Comparison of ENCODE assay signal across 29 cellular contexts in genomic region chr11:128741928-128742327, GRCh38. TPM values are rescaled to one million over a fixed set of nuclear protein-coding genes. Genes with fewer than 3 reads are reported as not detected.
DNase-seq lines count a peak whose midpoint lies in the region; ATAC-seq, FAIRE-seq and TF ChIP-seq lines count a peak whose summit lies in the region.
"Had no signal": no experiment of that assay in that cellular context is flagged by ENCODE, and none has a peak within 500 bp of the region (broad histone marks: within the 10 kb centered on the region; RNA-seq: fewer than 3 reads in every experiment).

No MANE protein-coding gene starts in this region.

- FAIRE-seq in GM12891 (lab: Jason Lieb, UNC): peak; percentile 33
- FAIRE-seq: D721Med, islet of Langerhans, pancreas had no signal

- no peaks in the 10 kb centered on the region for H3K9me2 ChIP-seq in hepatocyte (replicated peaks; ENCODE audit: insufficient read depth)

- DNase-seq in activated T-cell treated with anti-CD3 and anti-CD28 coated beads, Interleukin-2, amount 50 U/mL, for 24 hours: no peak
- no peak for DNase-seq in activated T-cell treated with anti-CD3 and anti-CD28 coated beads, Interleukin-2, amount 50 U/mL, for 48 hours
- no peak for DNase-seq in GM12891 (ENCODE audit: insufficient read length, low spot score)
- DNase-seq in central memory CD8-positive, alpha-beta T cell (ENCODE audit: low spot score in 2 of 2): no peak
- DNase-seq in spleen: no peak
- no peak for DNase-seq in middle frontal gyrus (ENCODE audit: extremely low spot score, low spot score)
- DNase-seq in MCF 10A (ENCODE audit: unreplicated experiment): no peak
- DNase-seq in hepatocyte (ENCODE audit: low spot score): no peak
- DNase-seq: activated CD4-positive, alpha-beta T cell treated with anti-CD3 and anti-CD28 coated beads, Interleukin-2, amount 50 U/mL, for 48 hours; activated CD8-positive, alpha-beta memory T cell treated with anti-CD3 and anti-CD28 coated beads, Interleukin-2, amount 50 U/mL, for 4 hours; central memory CD4-positive, alpha-beta T cell; dorsolateral prefrontal cortex; H7; Kasumi-1; left ventricle myocardium inferior; MV-4-11; NCI-H1694; pancreas; SHP77 treated with DMSO at 0.1 percent for 48 hours; stimulated activated CD4-positive, alpha-beta T cell treated with anti-CD3 and anti-CD28 coated beads, Interleukin-2, amount 100 ng/mL, for 24 hours; transverse colon had no signal

- WGBS in spleen, 5 donors: 45 to 68% (median 56%) methylated on average over 5 of the region's 5 CpGs
- 79% methylated on average over 5 of the region's 5 CpGs for whole genome bisulfite sequencing in hepatocyte (ENCODE audit: low lambda C conversion rate, missing lambda C conversion rate)

- peaks cover 0 to 61% (median 4%) of the 10 kb centered on the region in 6 donors for H3K36me3 ChIP-seq in spleen
- no peaks in the 10 kb centered on the region for H3K36me3 ChIP-seq in hepatocyte (replicated peaks; ENCODE audit: insufficient read depth, low read depth)
- H3K36me3 ChIP-seq: left ventricle myocardium inferior, pancreas, transverse colon had no signal

- no peaks in the 10 kb centered on the region for H3K27me3 ChIP-seq in spleen (replicated peaks in 1 of 7)
- no peaks in the 10 kb centered on the region for H3K27me3 ChIP-seq in hepatocyte
- H3K27me3 ChIP-seq: pancreas, transverse colon had no signal

- H3K4me3 ChIP-seq in spleen (peak overlapping the region in 1 of 8 donors; percentile 19), hepatocyte (no peak overlapping the region)
- H3K4me3 ChIP-seq: dorsolateral prefrontal cortex, left ventricle myocardium inferior, pancreas, smooth muscle cell, transverse colon had no signal

- BruUV-seq in MCF 10A (replicated peaks; lab: Mats Ljungman, UMichigan): no TSS peak

- no peak for TF ChIP-seq CTCF in spleen (IDR thresholded peaks at IDR 0.05 in 8 of 11, conservative IDR thresholded peaks at IDR 0.05 in 3 of 11)
- no peak for TF ChIP-seq CTCF in MCF 10A (IDR thresholded peaks at IDR 0.05; ENCODE audit: unreplicated experiment)
- TF ChIP-seq CTCF in hepatocyte (IDR thresholded peaks at IDR 0.05; ENCODE audit: poor library complexity): no peak

- H4K20me1 ChIP-seq in hepatocyte (ENCODE audit: insufficient read depth, poor library complexity, severe bottlenecking): no peaks in the 10 kb centered on the region

- H3K36me3 Mint-ChIP-seq in activated T-cell treated with anti-CD3 and anti-CD28 coated beads, Interleukin-2, amount 50 U/mL, for 24 hours (ENCODE audit: low read depth): peaks cover 23% of the 10 kb centered on the region
- H3K36me3 Mint-ChIP-seq in central memory CD8-positive, alpha-beta T cell (ENCODE audit: insufficient read depth): peaks cover 19% of the 10 kb centered on the region
- no peaks in the 10 kb centered on the region for H3K36me3 Mint-ChIP-seq in MCF 10A (ENCODE audit: insufficient read depth, unreplicated experiment)

- H3K9me3 Mint-ChIP-seq in activated T-cell treated with anti-CD3 and anti-CD28 coated beads, Interleukin-2, amount 50 U/mL, for 24 hours: no peaks in the 10 kb centered on the region
- H3K9me3 Mint-ChIP-seq in central memory CD8-positive, alpha-beta T cell: no peaks in the 10 kb centered on the region
- no peaks in the 10 kb centered on the region for H3K9me3 Mint-ChIP-seq in MCF 10A (ENCODE audit: unreplicated experiment)
- H3K9me3 Mint-ChIP-seq: activated naive CD4-positive, alpha-beta T cell treated with anti-CD3 and anti-CD28 coated beads, Interleukin-2, amount 50 U/mL, for 72 hours; activated T-helper 17 cell treated with anti-CD3 and anti-CD28 coated beads, Interleukin-2, amount 50 U/mL, for 72 hours; nephron had no signal

- POLR2A ChIA-PET in MCF 10A (lab: Yijun Ruan, JAX): no interaction called here

- H3K4me1 Mint-ChIP-seq in activated T-cell treated with anti-CD3 and anti-CD28 coated beads, Interleukin-2, amount 50 U/mL, for 24 hours (ENCODE audit: low read depth): peaks cover 85% of the 10 kb centered on the region
- H3K4me1 Mint-ChIP-seq in central memory CD8-positive, alpha-beta T cell: peaks cover 80% of the 10 kb centered on the region
- H3K4me1 Mint-ChIP-seq in MCF 10A (ENCODE audit: insufficient read depth, unreplicated experiment): no peaks in the 10 kb centered on the region

- no peaks in the 10 kb centered on the region for H3K79me2 ChIP-seq in hepatocyte

- H3K27ac ChIP-seq in spleen (peak overlapping the region in 6 of 8 donors; percentile 9 to 100 (median 70)), hepatocyte (no peak overlapping the region)
- H3K27ac ChIP-seq: dorsolateral prefrontal cortex, left ventricle myocardium inferior, pancreas, transverse colon had no signal

- H2AFZ ChIP-seq in hepatocyte: no peak overlapping the region

- CTCF ChIA-PET in MCF 10A (lab: Yijun Ruan, JAX): no interaction called here

- no peak overlapping the region for H3K4me2 ChIP-seq in hepatocyte
- H3K4me2 ChIP-seq: smooth muscle cell had no signal

- H3K27me3 Mint-ChIP-seq in activated T-cell treated with anti-CD3 and anti-CD28 coated beads, Interleukin-2, amount 50 U/mL, for 24 hours: no peaks in the 10 kb centered on the region
- H3K27me3 Mint-ChIP-seq in central memory CD8-positive, alpha-beta T cell: no peaks in the 10 kb centered on the region
- H3K27me3 Mint-ChIP-seq in MCF 10A (ENCODE audit: insufficient read depth, unreplicated experiment): no peaks in the 10 kb centered on the region
- H3K27me3 Mint-ChIP-seq: activated T-helper 17 cell treated with anti-CD3 and anti-CD28 coated beads, Interleukin-2, amount 50 U/mL, for 72 hours had no signal

- H3K4me1 ChIP-seq in spleen (peaks cover 44 to 100% (median 95%) of the 10 kb centered on the region in 6 donors), hepatocyte (ENCODE audit: insufficient read depth) (no peaks in the 10 kb centered on the region)
- H3K4me1 ChIP-seq: pancreas had no signal

- TF ChIP-seq POLR2A in GM12891 (IDR thresholded peaks at IDR 0.05; ENCODE audit: low read depth, low read length) (no peak), spleen (IDR thresholded peaks at IDR 0.05) (no peak)

- H3K27ac Mint-ChIP-seq in activated T-cell treated with anti-CD3 and anti-CD28 coated beads, Interleukin-2, amount 50 U/mL, for 24 hours: peak overlapping the region; percentile 44
- no peak overlapping the region for H3K27ac Mint-ChIP-seq in central memory CD8-positive, alpha-beta T cell (ENCODE audit: low read depth)
- H3K27ac Mint-ChIP-seq in MCF 10A (ENCODE audit: low read depth, unreplicated experiment): no peak overlapping the region
- H3K27ac Mint-ChIP-seq: activated T-helper 17 cell treated with anti-CD3 and anti-CD28 coated beads, Interleukin-2, amount 50 U/mL, for 72 hours; nephron had no signal

- intact Hi-C loops in spleen (cut with DNase I; ENCODE audit: low total_unique reads): no loop called here
- intact Hi-C loops in MCF 10A (cut with micrococcal nuclease): no loop called here

- H3K4me3 Mint-ChIP-seq in activated T-cell treated with anti-CD3 and anti-CD28 coated beads, Interleukin-2, amount 50 U/mL, for 24 hours: no peak overlapping the region
- peak overlapping the region; percentile 11 for H3K4me3 Mint-ChIP-seq in central memory CD8-positive, alpha-beta T cell
- no peak overlapping the region for H3K4me3 Mint-ChIP-seq in MCF 10A (ENCODE audit: unreplicated experiment)
- H3K4me3 Mint-ChIP-seq: activated T-helper 17 cell treated with anti-CD3 and anti-CD28 coated beads, Interleukin-2, amount 50 U/mL, for 72 hours; nephron had no signal

- H3K9me3 ChIP-seq in spleen (no peaks in the 10 kb centered on the region), hepatocyte (ENCODE audit: low read depth) (no peaks in the 10 kb centered on the region)
- H3K9me3 ChIP-seq: left ventricle myocardium inferior, pancreas, transverse colon had no signal

- ATAC-seq in central memory CD8-positive, alpha-beta T cell (replicated peaks; ENCODE audit: extremely low read depth, poor library complexity, severe bottlenecking): no peak
- ATAC-seq: activated naive CD4-positive, alpha-beta T cell treated with anti-CD3 and anti-CD28 coated beads, Interleukin-2, amount 50 U/mL, for 72 hours; activated T-helper 17 cell treated with anti-CD3 and anti-CD28 coated beads, Interleukin-2, amount 50 U/mL, for 72 hours; Panc1 had no signal

TF ChIP-seq in GM12891, 5 proteins besides CTCF, POLR2A, EP300 and RAD21:
- TF ChIP-seq TAF1 (IDR thresholded peaks at IDR 0.05; ENCODE audit: low read depth, low read length) (no peak), PAX5 (IDR thresholded peaks at IDR 0.05; ENCODE audit: insufficient read depth, low read length, severe bottlenecking) (no peak), POLR2AphosphoS5 (IDR thresholded peaks at IDR 0.05; ENCODE audit: low read depth, low read length) (no peak), SPI1 (IDR thresholded peaks at IDR 0.05; ENCODE audit: low read depth, low read length) (0 out of 2 replicates have a peak, but pooled peaks have one; percentile 11), POU2F2 (IDR thresholded peaks at IDR 0.05; ENCODE audit: low read depth, low read length) (no peak)
TF ChIP-seq in GM12891: peak in this region for 1.

RNA-seq across cellular contexts. Expression of gene FLI1, which starts 48.1 kb away (rescaled TPM):
- 22.0 TPM for polyA plus RNA-seq in GM12891 (2012; ENCODE audit: low read depth, missing spikeins)
- total RNA-seq in spleen (100 to 1,000 TPM; 125 to 270 (median 160) TPM), MCF 10A (2022) (3.6 and 5.6 TPM in 2 replicates), hepatocyte (3.7 and 8.5 TPM in 2 replicates)
- polyA plus RNA-seq in spleen (10 to 100 TPM; 45.8 to 74.2 (median 52.5) TPM), hepatocyte (1.4 and 2.4 TPM in 2 replicates)
- total RNA-seq: NCI-H460 had no signal

Comparison
In these comparisons a context has a peak if more than half of its experiments do, and no peak if none do; other contexts are left out.
1. RNA of gene FLI1, which starts 48.1 kb away (total RNA-seq): 125 to 270 TPM in spleen; 3.7 to 8.5 TPM in hepatocyte and 3.6 to 5.6 TPM in MCF 10A; every median in the first group is over 10 times any median in the second.